ENCODE assay signal across 2 cellular contexts in the genomic region with DNA sequence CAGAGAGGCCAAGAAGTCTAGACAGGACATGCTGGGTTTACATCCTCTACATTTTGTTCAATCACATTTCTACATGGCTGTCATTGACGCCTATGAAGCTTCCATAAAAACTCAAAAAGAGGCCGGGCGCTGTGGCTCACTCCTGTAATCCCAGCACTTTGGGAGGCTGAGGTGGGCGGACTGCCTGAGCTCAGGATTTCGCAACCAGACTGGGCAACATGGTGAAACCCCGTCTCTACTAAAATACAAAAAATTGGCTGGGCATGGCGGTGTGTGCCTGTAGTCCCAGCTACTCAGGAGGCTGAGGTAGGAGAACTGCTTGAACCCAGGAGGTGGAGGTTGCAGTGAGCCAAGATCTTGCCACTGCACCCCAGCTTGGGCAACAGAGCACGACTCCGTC.
TF ChIP-seq lines count a peak whose summit lies in the region.
"Not testable (repeated sequence)": the region's sequence is repeated elsewhere in the genome, so short reads cannot be mapped to it uniquely, and the experiment has no call there.

No MANE protein-coding gene starts in this region.

TF ChIP-seq in Ishikawa, 13 proteins besides CTCF, POLR2A, EP300 and RAD21:
- peak; percentile 70 for TF ChIP-seq CEBPB (IDR thresholded peaks at IDR 0.05)

TF ChIP-seq in K562, 482 proteins besides CTCF, POLR2A, EP300 and RAD21:
- TF ChIP-seq CEBPB (tag; IDR thresholded peaks at IDR 0.05) (peak; percentile 70), CEBPG (tag; conservative IDR thresholded peaks at IDR 0.05 in 1 of 2, IDR thresholded peaks at IDR 0.05 in 1 of 2) (peak in 1 of 2 experiments; percentile 27; a peak in 1 of 4 replicates)
- not testable (repeated sequence) for TF ChIP-seq CEBPG (CRISPR knock-in tag; IDR thresholded peaks at IDR 0.05)
